Comparison of ENCODE assay signal across 14 cellular contexts in genomic region chr13:79108914-79109643, GRCh38.
DNase-seq lines count a peak whose midpoint lies in the region; ATAC-seq and TF ChIP-seq lines count a peak whose summit lies in the region.
"Had no signal": no experiment of that assay in that cellular context is flagged by ENCODE, and none has a peak within 500 bp of the region (broad histone marks: within the 10 kb centered on the region; RNA-seq: fewer than 3 reads in every experiment).

No MANE protein-coding gene starts in this region.

- no peaks in the 10 kb centered on the region for H3K9me3 Mint-ChIP-seq in activated T-cell treated with anti-CD3 and anti-CD28 coated beads, Interleukin-2, amount 50 U/mL, for 72 hours
- H3K9me3 Mint-ChIP-seq: activated T-helper 2 cell treated with anti-CD3 and anti-CD28 coated beads, Interferon-gamma antibody, Interleukin-2, Interleukin-4, amounts not matched to agents 10 μg/mL and 5 μg/mL and 100 μg/mL, durations not matched to agents 14 hours and 24 hours and 36 hours had no signal

- ATAC-seq in GM19023 (IDR thresholded peaks at IDR 0.05; ENCODE audit: unreplicated experiment), result peak; percentile 79
- peak; percentile 91 for ATAC-seq in HG02588 (IDR thresholded peaks at IDR 0.05; ENCODE audit: unreplicated experiment)
- ATAC-seq in activated T-cell treated with anti-CD3 and anti-CD28 coated beads, Interleukin-2, amount 50 U/mL, for 72 hours (replicated peaks in 1 of 2), result no peak

- H3K27me3 Mint-ChIP-seq in activated T-cell treated with anti-CD3 and anti-CD28 coated beads, Interleukin-2, amount 50 U/mL, for 72 hours (ENCODE audit: low read depth), result peaks cover 10% of the 10 kb centered on the region

- DNase-seq in NCI-H1105 treated with DMSO at 0.1 percent for 48 hours (lab: John Stamatoyannopoulos, UW) (peak; percentile 65), SJCRH30 (peak; percentile 6 to 48), GM13976 (ENCODE audit: low spot score) (no peak), nucleus accumbens (lab: John Stamatoyannopoulos, UW) (no peak)
- DNase-seq in activated T-cell treated with anti-CD3 and anti-CD28 coated beads, Interleukin-2, amount 50 U/mL, for 72 hours, result no peak
- no peak for DNase-seq in stimulated activated CD8-positive, alpha-beta memory T cell treated with anti-CD3 and anti-CD28 coated beads, Interleukin-4, amount 100 ng/mL, for 48 hours
- DNase-seq: naive B cell; NCI-H226; stimulated activated CD4-positive, alpha-beta T cell treated with anti-CD3 and anti-CD28 coated beads, Interleukin-2, amount 100 ng/mL, for 24 hours; T-helper 9 cell had no signal

- in situ Hi-C loops in GM13976 (cut with MboI; ENCODE audit: low sequenced_read_pairs, unreplicated experiment), result no loop called here

- no peak overlapping the region for H3K4me3 ChIP-seq in SJCRH30
- H3K4me3 ChIP-seq: thoracic aorta had no signal

- no peak overlapping the region for H3K27ac ChIP-seq in SJCRH30
- H3K27ac ChIP-seq: thoracic aorta had no signal

- no peaks in the 10 kb centered on the region for H3K9me3 ChIP-seq in SJCRH30 (replicated peaks)
- H3K9me3 ChIP-seq: thoracic aorta had no signal

- H3K4me1 ChIP-seq in SJCRH30, result peaks cover 9% of the 10 kb centered on the region

- no peaks in the 10 kb centered on the region for H3K4me1 Mint-ChIP-seq in activated T-cell treated with anti-CD3 and anti-CD28 coated beads, Interleukin-2, amount 50 U/mL, for 72 hours (ENCODE audit: low read depth)
- H3K4me1 Mint-ChIP-seq: naive B cell had no signal

- no peaks in the 10 kb centered on the region for H3K36me3 ChIP-seq in SJCRH30
- H3K36me3 ChIP-seq: thoracic aorta had no signal

- no peaks in the 10 kb centered on the region for H3K27me3 ChIP-seq in SJCRH30

- H3K27ac Mint-ChIP-seq in activated T-cell treated with anti-CD3 and anti-CD28 coated beads, Interleukin-2, amount 50 U/mL, for 72 hours, result no peak overlapping the region
- H3K27ac Mint-ChIP-seq: activated T-helper 2 cell treated with anti-CD3 and anti-CD28 coated beads, Interferon-gamma antibody, Interleukin-2, Interleukin-4, amounts not matched to agents 10 μg/mL and 5 μg/mL and 100 μg/mL, durations not matched to agents 14 hours and 24 hours and 36 hours; naive B cell had no signal

- no peak overlapping the region for H3K4me3 Mint-ChIP-seq in activated T-cell treated with anti-CD3 and anti-CD28 coated beads, Interleukin-2, amount 50 U/mL, for 72 hours
- H3K4me3 Mint-ChIP-seq: naive B cell had no signal

- no peak for TF ChIP-seq CTCF in GM13976 (IDR thresholded peaks at IDR 0.05; ENCODE audit: borderline replicate concordance, control extremely low read depth, extremely low read depth, insufficient read depth, missing control alignments)

- no peaks in the 10 kb centered on the region for H3K36me3 Mint-ChIP-seq in activated T-cell treated with anti-CD3 and anti-CD28 coated beads, Interleukin-2, amount 50 U/mL, for 72 hours (ENCODE audit: insufficient read depth in 2 of 2)
- H3K36me3 Mint-ChIP-seq: naive B cell had no signal

Comparison
In these comparisons a context has a peak if more than half of its experiments do, and no peak if none do; other contexts are left out.
1. ATAC-seq: peak in GM19023 (single experiment) and HG02588 (single experiment); none in activated T-cell treated with anti-CD3 and anti-CD28 coated beads, Interleukin-2, amount 50 U/mL, for 72 hours (0 of 2).
2. DNase-seq: peak in NCI-H1105 treated with DMSO at 0.1 percent for 48 hours (single experiment) and SJCRH30 (2 of 2); none in activated T-cell treated with anti-CD3 and anti-CD28 coated beads, Interleukin-2, amount 50 U/mL, for 72 hours (0 of 2), stimulated activated CD8-positive, alpha-beta memory T cell treated with anti-CD3 and anti-CD28 coated beads, Interleukin-4, amount 100 ng/mL, for 48 hours (single experiment), GM13976 (single experiment) and nucleus accumbens (0 of 56).